In genomic region chr4:2797545-2798305, GRCh38 we compare ENCODE assay signal across 8 cellular contexts. TPM values are rescaled to one million over a fixed set of nuclear protein-coding genes. Genes with fewer than 3 reads are reported as not detected.
A peak's percentile ranks its signal among the peaks of the same experiment; 100 is the strongest.
DNase-seq lines count a peak whose midpoint lies in the region; ATAC-seq and TF ChIP-seq lines count a peak whose summit lies in the region.

No MANE protein-coding gene starts in this region.

- peak overlapping the region; percentile 88 for H3K27ac Mint-ChIP-seq in activated naive CD8-positive, alpha-beta T cell treated with anti-CD3 and anti-CD28 coated beads for 36 hours
- peak overlapping the region; percentile 85 for H3K27ac Mint-ChIP-seq in memory B cell

- H3K4me3 Mint-ChIP-seq in activated naive CD8-positive, alpha-beta T cell treated with anti-CD3 and anti-CD28 coated beads for 36 hours: peak overlapping the region; percentile 84
- H3K4me3 Mint-ChIP-seq in memory B cell: peak overlapping the region; percentile 80

- CTCF ChIA-PET in OCI-LY7 (lab: Charles Lee; ENCODE audit: unreplicated experiment): no interaction called here

- no peaks in the 10 kb centered on the region for H3K27me3 Mint-ChIP-seq in activated naive CD8-positive, alpha-beta T cell treated with anti-CD3 and anti-CD28 coated beads for 36 hours
- H3K27me3 Mint-ChIP-seq in memory B cell: no peaks in the 10 kb centered on the region

- ATAC-seq in activated CD4-positive, CD25-positive, alpha-beta regulatory T cell treated with anti-CD3 and anti-CD28 coated beads, Interleukin-2, amount 50 U/mL, for 24 hours: peak; percentile 54 to 56
- ATAC-seq in memory B cell (ENCODE audit: low read depth) (peak; percentile 8), HG03520 (IDR thresholded peaks at IDR 0.05; ENCODE audit: unreplicated experiment) (no peak)

- no peak for TF ChIP-seq CTCF in OCI-LY7 (conservative IDR thresholded peaks at IDR 0.05; ENCODE audit: low read length)

- DNase-seq in activated CD4-positive, CD25-positive, alpha-beta regulatory T cell treated with anti-CD3 and anti-CD28 coated beads, Interleukin-2, amount 50 U/mL, for 72 hours: no peak
- peak; percentile 64 for DNase-seq in activated naive CD8-positive, alpha-beta T cell treated with anti-CD3 and anti-CD28 coated beads for 36 hours
- peak in 1 of 2 donors; percentile 14 for DNase-seq in memory B cell (ENCODE audit: low spot score in 2 of 2)
- peak; percentile 63 for DNase-seq in ureter (ENCODE audit: low spot score)
- DNase-seq in Karpas-422: no peak
- no peak for DNase-seq in OCI-LY7 (ENCODE audit: low spot score)

- H3K9ac ChIP-seq in Karpas-422 (ENCODE audit: low read length): no peak overlapping the region

- H3K4me2 ChIP-seq in Karpas-422 (ENCODE audit: low read depth, low read length, poor library complexity, severe bottlenecking) (no peak overlapping the region), OCI-LY7 (ENCODE audit: low read length) (no peak overlapping the region)

- BruUV-seq in OCI-LY7 (replicated peaks; lab: Mats Ljungman, UMichigan): no TSS peak

- H3K4me1 ChIP-seq in Karpas-422 (ENCODE audit: low read length): peaks cover 32% of the 10 kb centered on the region
- peaks cover 31% of the 10 kb centered on the region for H3K4me1 ChIP-seq in OCI-LY7 (ENCODE audit: insufficient read depth, low read length, poor library complexity, severe bottlenecking)

- H3K36me3 Mint-ChIP-seq in activated naive CD8-positive, alpha-beta T cell treated with anti-CD3 and anti-CD28 coated beads for 36 hours: peaks cover 4% of the 10 kb centered on the region
- no peaks in the 10 kb centered on the region for H3K36me3 Mint-ChIP-seq in memory B cell

- no peaks in the 10 kb centered on the region for H3K9me2 ChIP-seq in Karpas-422 (replicated peaks; ENCODE audit: insufficient read depth, low read length)
- no peaks in the 10 kb centered on the region for H3K9me2 ChIP-seq in OCI-LY7 (ENCODE audit: insufficient read depth, low read length)

- H3K36me3 ChIP-seq in Karpas-422 (ENCODE audit: insufficient read depth, low read length) (no peaks in the 10 kb centered on the region), OCI-LY7 (ENCODE audit: insufficient read depth, low read length) (no peaks in the 10 kb centered on the region)

- H3K79me2 ChIP-seq in Karpas-422 (ENCODE audit: low read length): no peaks in the 10 kb centered on the region
- no peaks in the 10 kb centered on the region for H3K79me2 ChIP-seq in OCI-LY7 (ENCODE audit: insufficient read depth, low read depth, low read length)

- H2AFZ ChIP-seq in Karpas-422 (ENCODE audit: low read length) (no peak overlapping the region), OCI-LY7 (ENCODE audit: low read length) (no peak overlapping the region)

- H3K27me3 ChIP-seq in Karpas-422 (ENCODE audit: low read length): no peaks in the 10 kb centered on the region

- H3K9me3 ChIP-seq in Karpas-422 (ENCODE audit: low read length): no peaks in the 10 kb centered on the region
- H3K9me3 ChIP-seq in OCI-LY7 (ENCODE audit: low read length): no peaks in the 10 kb centered on the region

- H3K27ac ChIP-seq in Karpas-422 (ENCODE audit: low read length): no peak overlapping the region
- H3K27ac ChIP-seq in OCI-LY7 (ENCODE audit: low read depth, low read length, poor library complexity, severe bottlenecking): no peak overlapping the region

- H3K4me3 ChIP-seq in Karpas-422 (ENCODE audit: low read length): no peak overlapping the region
- no peak overlapping the region for H3K4me3 ChIP-seq in OCI-LY7 (ENCODE audit: low read depth, low read length, poor library complexity, severe bottlenecking)

- H4K20me1 ChIP-seq in Karpas-422 (ENCODE audit: insufficient read depth, low read depth, low read length) (peaks cover 17% of the 10 kb centered on the region), OCI-LY7 (ENCODE audit: insufficient read depth, low read length) (no peaks in the 10 kb centered on the region)

- POLR2A ChIA-PET in OCI-LY7 (lab: Charles Lee): interaction anchor here (1.9 kb wide), 1 partner anchor 12 kb away, joined by 13 read pairs; no protein-coding TSS in a partner anchor

- peaks cover 62% of the 10 kb centered on the region for H3K4me1 Mint-ChIP-seq in activated naive CD8-positive, alpha-beta T cell treated with anti-CD3 and anti-CD28 coated beads for 36 hours
- H3K4me1 Mint-ChIP-seq in memory B cell: peaks cover 37% of the 10 kb centered on the region

- intact Hi-C loops in OCI-LY7 (cut with micrococcal nuclease; ENCODE audit: unreplicated experiment): no loop called here

- H3K9me3 Mint-ChIP-seq in activated naive CD8-positive, alpha-beta T cell treated with anti-CD3 and anti-CD28 coated beads for 36 hours: no peaks in the 10 kb centered on the region
- no peaks in the 10 kb centered on the region for H3K9me3 Mint-ChIP-seq in memory B cell

RNA-seq across cellular contexts. Expression of gene SH3BP2, which starts 4.8 kb away (rescaled TPM):
- 10 to 100 TPM; 72.2 to 74.1 TPM for total RNA-seq in activated naive CD8-positive, alpha-beta T cell treated with anti-CD3 and anti-CD28 coated beads for 36 hours
- 109 TPM for total RNA-seq in ureter
- 17.2 and 29.9 TPM in 2 replicates for total RNA-seq in Karpas-422 (2014; rRNA removed; shearing (Covaris generic); ENCODE audit: low replicate concordance)
- 6.9 and 10.9 TPM in 2 replicates for total RNA-seq in OCI-LY7 (2014; rRNA removed; shearing (Covaris generic))
- 23.8 and 31.6 TPM in 2 replicates for total RNA-seq in OCI-LY7 (2022)

RNA-seq across cellular contexts. Expression of gene TNIP2, which starts 41.6 kb away (rescaled TPM):
- 10 to 100 TPM; 50.0 to 50.3 TPM for total RNA-seq in activated naive CD8-positive, alpha-beta T cell treated with anti-CD3 and anti-CD28 coated beads for 36 hours
- 41.0 TPM for total RNA-seq in ureter
- 30.6 and 92.0 TPM in 2 replicates for total RNA-seq in Karpas-422 (2014; rRNA removed; shearing (Covaris generic); ENCODE audit: low replicate concordance)
- total RNA-seq in OCI-LY7 (2014; rRNA removed; shearing (Covaris generic)): 32.1 TPM in 2 replicates
- 26.2 and 28.3 TPM in 2 replicates for total RNA-seq in OCI-LY7 (2022)

RNA-seq across cellular contexts. Expression of gene ADD1, which starts 45.9 kb away (rescaled TPM):
- 100 to 1,000 TPM; 136 TPM for total RNA-seq in activated naive CD8-positive, alpha-beta T cell treated with anti-CD3 and anti-CD28 coated beads for 36 hours
- total RNA-seq in ureter (416 TPM), OCI-LY7 (2022) (108 TPM in 2 replicates)
- total RNA-seq in Karpas-422 (2014; rRNA removed; shearing (Covaris generic); ENCODE audit: low replicate concordance): 62.9 and 69.7 TPM in 2 replicates
- 77.1 and 85.3 TPM in 2 replicates for total RNA-seq in OCI-LY7 (2014; rRNA removed; shearing (Covaris generic))

Comparison
In these comparisons a context has a peak if more than half of its experiments do, and no peak if none do; other contexts are left out.
1. DNase-seq: peak in activated naive CD8-positive, alpha-beta T cell treated with anti-CD3 and anti-CD28 coated beads for 36 hours (single experiment) and ureter (single experiment); none in activated CD4-positive, CD25-positive, alpha-beta regulatory T cell treated with anti-CD3 and anti-CD28 coated beads, Interleukin-2, amount 50 U/mL, for 72 hours (single experiment), Karpas-422 (single experiment) and OCI-LY7 (single experiment).